Comparison of ENCODE assay signal across 1 cellular context in the genomic region with DNA sequence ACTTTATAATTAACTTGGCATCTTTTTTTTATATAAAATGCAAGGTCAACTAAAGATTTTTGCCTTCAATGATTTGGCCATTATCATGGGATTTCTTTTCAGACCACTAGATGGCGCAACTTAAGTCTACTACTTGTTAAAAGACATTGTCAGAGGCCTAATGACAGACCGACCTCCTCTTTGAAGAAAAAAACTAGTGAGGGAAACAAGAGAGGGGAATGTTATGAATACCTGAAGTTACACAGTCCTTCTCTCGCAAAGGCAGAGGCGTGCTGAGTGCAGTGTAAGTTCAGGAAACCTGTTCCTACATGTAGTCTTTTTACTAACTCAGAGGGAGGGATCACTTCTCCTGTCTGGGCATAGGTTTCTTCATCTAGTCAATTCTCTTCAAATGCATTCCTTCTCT.
TF ChIP-seq lines count a peak whose summit lies in the region.

No MANE protein-coding gene starts in this region.

TF ChIP-seq in HEK293, 187 proteins besides CTCF, POLR2A, EP300 and RAD21:
- TF ChIP-seq REPIN1 (tag by site-specific recombination; IDR thresholded peaks at IDR 0.05; ENCODE audit: low read depth) (no peak), KLF7 (tag by site-specific recombination; IDR thresholded peaks at IDR 0.05; ENCODE audit: borderline replicate concordance) (no peak), ZNF2 (tag by site-specific recombination; IDR thresholded peaks at IDR 0.05) (peak; percentile 51; the same call in 1 of the 2 replicates), SALL2 (tag by site-specific recombination; IDR thresholded peaks at IDR 0.05; ENCODE audit: borderline replicate concordance) (no peak), ZNF549 (tag by site-specific recombination; IDR thresholded peaks at IDR 0.05) (no peak), ZNF138 (tag by site-specific recombination; IDR thresholded peaks at IDR 0.05; ENCODE audit: borderline replicate concordance) (no peak), TCF7L2 (IDR thresholded peaks at IDR 0.05; ENCODE audit: borderline replicate concordance, low read depth, low read length) (peak; percentile 59), OSR2 (tag by site-specific recombination; IDR thresholded peaks at IDR 0.05) (no peak), ZNF155 (tag by site-specific recombination; IDR thresholded peaks at IDR 0.05) (no peak), OVOL3 (tag by site-specific recombination; IDR thresholded peaks at IDR 0.05) (no peak), ZNF654 (tag by site-specific recombination; IDR thresholded peaks at IDR 0.05; ENCODE audit: low read depth) (peak; percentile 58)
- TF ChIP-seq, protein P1, sequence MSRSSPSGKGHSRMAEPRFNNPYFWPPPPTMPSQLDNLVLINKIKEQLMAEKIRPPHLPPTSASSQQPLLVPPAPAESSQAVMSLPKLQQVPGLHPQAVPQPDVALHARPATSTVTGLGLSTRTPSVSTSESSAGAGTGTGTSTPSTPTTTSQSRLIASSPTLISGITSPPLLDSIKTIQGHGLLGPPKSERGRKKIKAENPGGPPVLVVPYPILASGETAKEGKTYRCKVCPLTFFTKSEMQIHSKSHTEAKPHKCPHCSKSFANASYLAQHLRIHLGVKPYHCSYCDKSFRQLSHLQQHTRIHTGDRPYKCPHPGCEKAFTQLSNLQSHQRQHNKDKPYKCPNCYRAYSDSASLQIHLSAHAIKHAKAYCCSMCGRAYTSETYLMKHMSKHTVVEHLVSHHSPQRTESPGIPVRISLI (tag by site-specific recombination; IDR thresholded peaks at IDR 0.05) = 0 out of 2 replicates have a peak, but pooled peaks have one; percentile 16
- TF ChIP-seq, protein P2, sequence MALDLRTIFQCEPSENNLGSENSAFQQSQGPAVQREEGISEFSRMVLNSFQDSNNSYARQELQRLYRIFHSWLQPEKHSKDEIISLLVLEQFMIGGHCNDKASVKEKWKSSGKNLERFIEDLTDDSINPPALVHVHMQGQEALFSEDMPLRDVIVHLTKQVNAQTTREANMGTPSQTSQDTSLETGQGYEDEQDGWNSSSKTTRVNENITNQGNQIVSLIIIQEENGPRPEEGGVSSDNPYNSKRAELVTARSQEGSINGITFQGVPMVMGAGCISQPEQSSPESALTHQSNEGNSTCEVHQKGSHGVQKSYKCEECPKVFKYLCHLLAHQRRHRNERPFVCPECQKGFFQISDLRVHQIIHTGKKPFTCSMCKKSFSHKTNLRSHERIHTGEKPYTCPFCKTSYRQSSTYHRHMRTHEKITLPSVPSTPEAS (tag by site-specific recombination; IDR thresholded peaks at IDR 0.05) = no peak
